Comparison of ENCODE assay signal across 1 cellular context in genomic region chr6:49606696-49607390, GRCh38.
A peak's percentile ranks its signal among the peaks of the same experiment; 100 is the strongest.
TF ChIP-seq lines count a peak whose summit lies in the region.

No MANE protein-coding gene starts in this region.

TF ChIP-seq in A549, 52 proteins besides CTCF, POLR2A, EP300 and RAD21:
- TF ChIP-seq SMC3 (IDR thresholded peaks at IDR 0.05) (peak; percentile 73), EHMT2 (IDR thresholded peaks at IDR 0.05; ENCODE audit: low read depth) (no peak), MAFK (IDR thresholded peaks at IDR 0.05; ENCODE audit: partially characterized antibody) (peak; percentile 82), ZNF302 (CRISPR knock-in tag; IDR thresholded peaks at IDR 0.05) (no peak), SREBF2 (IDR thresholded peaks at IDR 0.05) (no peak)
TF ChIP-seq in A549: peak in this region for 2.
